Comparison of ENCODE assay signal across 8 cellular contexts in the genomic region with DNA sequence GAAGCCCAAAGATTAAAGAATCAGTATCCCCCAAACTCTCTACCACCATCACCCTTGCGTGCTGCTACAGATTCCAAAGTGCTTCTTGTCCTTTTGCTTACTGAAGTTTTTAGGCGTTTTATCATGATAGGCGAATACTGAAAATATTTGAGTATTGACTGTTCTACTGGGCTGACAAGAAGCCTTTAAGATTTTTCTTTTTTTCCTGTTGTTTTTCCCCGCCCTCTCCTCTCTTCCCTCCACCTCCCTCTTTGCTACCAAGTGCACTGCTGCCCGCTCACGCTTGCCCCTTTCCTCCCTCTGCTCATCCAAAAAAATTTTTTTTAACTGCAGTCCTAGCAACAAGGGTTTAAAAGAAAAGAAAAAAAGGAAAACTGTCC. TPM values are rescaled to one million over a fixed set of nuclear protein-coding genes. Genes with fewer than 3 reads are reported as not detected.
DNase-seq lines count a peak whose midpoint lies in the region; ATAC-seq and TF ChIP-seq lines count a peak whose summit lies in the region.

No MANE protein-coding gene starts in this region.

- CTCF ChIA-PET in BJ (lab: Yijun Ruan, JAX): interaction anchor here (1.1 to 1.9 kb wide), 2 partner anchors 82 to 299 kb away, joined by 3 to 5 read pairs; no protein-coding TSS in a partner anchor

- H3K27me3 Mint-ChIP-seq in mesothelial cell of epicardium (ENCODE audit: low read depth): no peaks in the 10 kb centered on the region

- peak overlapping the region; percentile 99 for H3K4me3 Mint-ChIP-seq in mesothelial cell of epicardium

- H3K27me3 ChIP-seq in BJ (ENCODE audit: control insufficient read depth, insufficient read depth, low read length): no peaks in the 10 kb centered on the region

- no peak for ATAC-seq in HG03442 (IDR thresholded peaks at IDR 0.05; ENCODE audit: unreplicated experiment)

- TF ChIP-seq CTCF in BJ (IDR thresholded peaks at IDR 0.05; ENCODE audit: insufficient read depth, low read depth, low read length) (no peak), cardiac fibroblast (IDR thresholded peaks at IDR 0.05; ENCODE audit: low read depth, low read length) (no peak), mesothelial cell of epicardium (IDR thresholded peaks at IDR 0.05; ENCODE audit: unreplicated experiment) (no peak)

- peaks cover 29% of the 10 kb centered on the region for H3K4me1 Mint-ChIP-seq in mesothelial cell of epicardium

- POLR2A ChIA-PET in BJ (lab: Charles Lee): no interaction called here

- DNase-seq in BJ (ENCODE audit: low read depth) (no peak), KBM-7 (peak; percentile 18), cardiac fibroblast (ENCODE audit: low read depth in 2 of 2) (peak; percentile 27 to 33), mesothelial cell of epicardium (ENCODE audit: low spot score in 2 of 2, unreplicated experiment in 2 of 2) (no peak), activated gamma-delta T cell treated with Interleukin-2 at 50 U/mL for 16 hours (no peak), midbrain (lab: John Stamatoyannopoulos, UW) (no peak)
- no peak for DNase-seq in activated CD4-positive, CD25-positive, alpha-beta regulatory T cell (lab: John Stamatoyannopoulos, UW)

- H3K36me3 Mint-ChIP-seq in mesothelial cell of epicardium: peaks cover 9% of the 10 kb centered on the region

- H3K27ac Mint-ChIP-seq in mesothelial cell of epicardium: peak overlapping the region; percentile 98

- no peaks in the 10 kb centered on the region for H3K9me3 Mint-ChIP-seq in mesothelial cell of epicardium

- in situ Hi-C loops in KBM-7 (cut with MboI; ENCODE audit: low pct_unique_long_range_greater_than_20kb, low sequenced_read_pairs): no loop called here

- peak overlapping the region; percentile 60 for H3K4me3 ChIP-seq in BJ (ENCODE audit: low read depth, low read length)
- H3K4me3 ChIP-seq in cardiac fibroblast (replicated peaks in 1 of 2; ENCODE audit: low read depth in 2 of 2, low read length in 2 of 2): peak overlapping the region; percentile 95 to 98

- H3K36me3 ChIP-seq in BJ (ENCODE audit: control insufficient read depth, insufficient read depth, low read length): 0 out of 2 replicates have a peak, but pooled peaks cover 1% of the 10 kb centered on the region

RNA-seq across cellular contexts. Expression of a gene that starts 0.7 kb away (rescaled TPM):
- polyA plus RNA-seq in BJ (2011; rRNA removed): 68.3 and 160 TPM in 2 replicates
- polyA minus RNA-seq in BJ (2011; rRNA and poly(A)+ RNA removed): 26.1 and 55.0 TPM in 2 replicates
- 101 to 119 TPM (median 106 TPM) in 3 replicates for total RNA-seq in mesothelial cell of epicardium

RNA-seq across cellular contexts. Expression of a gene that starts 0.8 kb away (rescaled TPM):
- polyA plus RNA-seq in BJ (2011; rRNA removed): 6.4 and 6.8 TPM in 2 replicates
- polyA minus RNA-seq in BJ (2011; rRNA and poly(A)+ RNA removed): 7.7 and 19.0 TPM in 2 replicates
- total RNA-seq in mesothelial cell of epicardium: 11.9 to 12.8 TPM (median 12.3 TPM) in 3 replicates

RNA-seq across cellular contexts. Expression of a gene that starts 39.0 kb away (rescaled TPM):
- 4.8 and 7.5 TPM in 2 replicates for polyA plus RNA-seq in BJ (2011; rRNA removed)
- 10.5 and 11.3 TPM in 2 replicates for polyA minus RNA-seq in BJ (2011; rRNA and poly(A)+ RNA removed)
- total RNA-seq in mesothelial cell of epicardium: 12.0 to 13.6 TPM (median 12.9 TPM) in 3 replicates

Comparison
In these comparisons a context has a peak if more than half of its experiments do, and no peak if none do; other contexts are left out.
1. DNase-seq: peak in KBM-7 (single experiment) and cardiac fibroblast (2 of 2); none in BJ (single experiment), mesothelial cell of epicardium (0 of 2), activated gamma-delta T cell treated with Interleukin-2 at 50 U/mL for 16 hours (single experiment), midbrain (single experiment) and activated CD4-positive, CD25-positive, alpha-beta regulatory T cell (0 of 4).